1 cellular context compared by ENCODE assay signal in the genomic region with DNA sequence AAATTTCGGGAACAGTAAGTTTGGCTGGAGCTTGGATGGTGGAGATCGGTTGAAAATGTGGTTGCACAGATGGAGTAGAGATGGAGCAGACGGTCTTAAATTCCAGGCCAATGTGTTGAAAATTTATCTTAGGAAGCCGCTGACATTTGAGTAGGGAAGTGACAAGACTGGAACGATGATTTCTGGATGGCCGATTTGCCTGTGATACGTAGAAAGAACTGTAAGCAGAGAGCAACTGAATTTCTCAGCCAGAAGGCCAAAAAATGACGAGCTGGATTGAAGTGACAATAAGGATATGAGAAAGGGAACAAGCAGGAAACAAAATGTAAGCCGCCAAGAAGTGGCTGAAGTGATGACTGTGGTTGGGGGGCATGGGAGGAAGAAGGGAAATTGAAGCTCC.
TF ChIP-seq lines count a peak whose summit lies in the region.

No MANE protein-coding gene starts in this region.

TF ChIP-seq in neural cell, 6 proteins besides CTCF, POLR2A, EP300 and RAD21 (continued from another document):
- TF ChIP-seq, protein P1, sequence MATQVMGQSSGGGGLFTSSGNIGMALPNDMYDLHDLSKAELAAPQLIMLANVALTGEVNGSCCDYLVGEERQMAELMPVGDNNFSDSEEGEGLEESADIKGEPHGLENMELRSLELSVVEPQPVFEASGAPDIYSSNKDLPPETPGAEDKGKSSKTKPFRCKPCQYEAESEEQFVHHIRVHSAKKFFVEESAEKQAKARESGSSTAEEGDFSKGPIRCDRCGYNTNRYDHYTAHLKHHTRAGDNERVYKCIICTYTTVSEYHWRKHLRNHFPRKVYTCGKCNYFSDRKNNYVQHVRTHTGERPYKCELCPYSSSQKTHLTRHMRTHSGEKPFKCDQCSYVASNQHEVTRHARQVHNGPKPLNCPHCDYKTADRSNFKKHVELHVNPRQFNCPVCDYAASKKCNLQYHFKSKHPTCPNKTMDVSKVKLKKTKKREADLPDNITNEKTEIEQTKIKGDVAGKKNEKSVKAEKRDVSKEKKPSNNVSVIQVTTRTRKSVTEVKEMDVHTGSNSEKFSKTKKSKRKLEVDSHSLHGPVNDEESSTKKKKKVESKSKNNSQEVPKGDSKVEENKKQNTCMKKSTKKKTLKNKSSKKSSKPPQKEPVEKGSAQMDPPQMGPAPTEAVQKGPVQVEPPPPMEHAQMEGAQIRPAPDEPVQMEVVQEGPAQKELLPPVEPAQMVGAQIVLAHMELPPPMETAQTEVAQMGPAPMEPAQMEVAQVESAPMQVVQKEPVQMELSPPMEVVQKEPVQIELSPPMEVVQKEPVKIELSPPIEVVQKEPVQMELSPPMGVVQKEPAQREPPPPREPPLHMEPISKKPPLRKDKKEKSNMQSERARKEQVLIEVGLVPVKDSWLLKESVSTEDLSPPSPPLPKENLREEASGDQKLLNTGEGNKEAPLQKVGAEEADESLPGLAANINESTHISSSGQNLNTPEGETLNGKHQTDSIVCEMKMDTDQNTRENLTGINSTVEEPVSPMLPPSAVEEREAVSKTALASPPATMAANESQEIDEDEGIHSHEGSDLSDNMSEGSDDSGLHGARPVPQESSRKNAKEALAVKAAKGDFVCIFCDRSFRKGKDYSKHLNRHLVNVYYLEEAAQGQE (IDR thresholded peaks at IDR 0.05; ENCODE audit: borderline replicate concordance) = no peak
